ENCODE assay signal across 32 cellular contexts in genomic region chr2:186254759-186255158, GRCh38.
"Had no signal": no experiment of that assay in that cellular context is flagged by ENCODE, and none has a peak within 500 bp of the region (broad histone marks: within the 10 kb centered on the region; RNA-seq: fewer than 3 reads in every experiment).

No MANE protein-coding gene starts in this region.

- ATAC-seq: naive thymus-derived CD8-positive, alpha-beta T cell; natural killer cell treated with Interleukin-12 subunit alpha and Interleukin-12 subunit beta and Interleukin-15 and Interleukin-18, amount 100 ng/mL, for 72 hours; psoas muscle; right cardiac atrium; right lobe of liver; stimulated activated naive B cell treated with anti-CD40 and anti-IgM and Interleukin-4, amounts not matched to agents 10 μg/mL and 1 μg/mL and 100 μg/mL, for 72 hours; upper lobe of right lung had no signal

- H3K4me1 Mint-ChIP-seq: naive B cell; naive thymus-derived CD8-positive, alpha-beta T cell; nephron progenitor cell; stimulated activated naive B cell treated with anti-CD40 and anti-IgM and Interleukin-4, amounts not matched to agents 10 μg/mL and 1 μg/mL and 100 μg/mL, for 72 hours had no signal

- H3K79me2 ChIP-seq: parathyroid adenoma had no signal

- H3K36me3 Mint-ChIP-seq: naive B cell; natural killer cell treated with Interleukin-12 subunit alpha and Interleukin-12 subunit beta and Interleukin-15 and Interleukin-18, amount 100 ng/mL, for 72 hours; type B pancreatic cell had no signal

- H3K27ac Mint-ChIP-seq: naive thymus-derived CD8-positive, alpha-beta T cell; natural killer cell treated with Interleukin-12 subunit alpha and Interleukin-12 subunit beta and Interleukin-15 and Interleukin-18, amount 100 ng/mL, for 72 hours; nephron progenitor cell; progenitor cell of endocrine pancreas; stimulated activated naive B cell treated with anti-CD40 and anti-IgM and Interleukin-4, amounts not matched to agents 10 μg/mL and 1 μg/mL and 100 μg/mL, for 72 hours; stimulated activated naive CD8-positive, alpha-beta T cell treated with anti-CD3 and anti-CD28 coated beads, Interleukin-15, Interleukin-2, amounts not matched to agents 100 ng/mL and 50 ng/mL, for 24 hours; type B pancreatic cell had no signal

- H3K9me3 Mint-ChIP-seq: stimulated activated naive CD8-positive, alpha-beta T cell treated with anti-CD3 and anti-CD28 coated beads, Interleukin-15, Interleukin-2, amounts not matched to agents 100 ng/mL and 50 ng/mL, for 24 hours; type B pancreatic cell had no signal

- H3K9ac ChIP-seq: parathyroid adenoma had no signal

- H3K9me3 ChIP-seq: neutrophil, psoas muscle, right lobe of liver, sigmoid colon, suprapubic skin, testis, tibial artery, transverse colon, upper lobe of right lung, uterus had no signal

- H3K36me3 ChIP-seq: neutrophil, right lobe of liver, sigmoid colon, spleen, suprapubic skin, tibial artery, transverse colon, upper lobe of right lung, uterus had no signal

- DNase-seq: naive B cell; naive thymus-derived CD8-positive, alpha-beta T cell; nephron progenitor cell; nucleus accumbens; posterior cingulate gyrus; psoas muscle; right cardiac atrium; right lobe of liver; sigmoid colon; spleen; stimulated activated CD4-positive, alpha-beta T cell treated with anti-CD3 and anti-CD28 coated beads, Interleukin-12 subunit alpha, Interleukin-12 subunit beta, amount 100 ng/mL, for 4 hours; stimulated activated CD4-positive, alpha-beta T cell treated with anti-CD3 and anti-CD28 coated beads, Interleukin-1b, Interleukin-23, amount 100 ng/mL, for 48 hours; stimulated activated CD4-positive, alpha-beta T cell treated with anti-CD3 and anti-CD28 coated beads, Interleukin-4, amount 100 ng/mL, for 1 hour; stimulated activated CD4-positive, alpha-beta T cell treated with anti-CD3 and anti-CD28 coated beads, Interleukin-4, amount 100 ng/mL, for 4 hours; stimulated activated CD8-positive, alpha-beta memory T cell treated with anti-CD3 and anti-CD28 coated beads, Interleukin-4, amount 100 ng/mL, for 48 hours; stimulated activated naive B cell treated with anti-CD40 and anti-IgM and Interleukin-4, amounts not matched to agents 10 μg/mL and 1 μg/mL and 100 μg/mL, for 72 hours; stimulated activated naive CD4-positive, alpha-beta T cell treated with Interleukin-2 at 50 U/mL for 16 hours; substantia nigra; testis; tibial artery; transverse colon; upper lobe of right lung; uterus had no signal

- H3K27me3 Mint-ChIP-seq: naive B cell; naive thymus-derived CD8-positive, alpha-beta T cell; natural killer cell treated with Interleukin-12 subunit alpha and Interleukin-12 subunit beta and Interleukin-15 and Interleukin-18, amount 100 ng/mL, for 72 hours; progenitor cell of endocrine pancreas; stimulated activated naive B cell treated with anti-CD40 and anti-IgM and Interleukin-4, amounts not matched to agents 10 μg/mL and 1 μg/mL and 100 μg/mL, for 72 hours; stimulated activated naive CD8-positive, alpha-beta T cell treated with anti-CD3 and anti-CD28 coated beads, Interleukin-15, Interleukin-2, amounts not matched to agents 100 ng/mL and 50 ng/mL, for 24 hours; type B pancreatic cell had no signal

- H3K27me3 ChIP-seq: neutrophil, right lobe of liver, sigmoid colon, spleen, suprapubic skin, testis, tibial artery, transverse colon, upper lobe of right lung, uterus had no signal

- H3K4me2 ChIP-seq: smooth muscle cell had no signal

- H3K4me3 Mint-ChIP-seq: naive B cell; naive thymus-derived CD8-positive, alpha-beta T cell; natural killer cell treated with Interleukin-12 subunit alpha and Interleukin-12 subunit beta and Interleukin-15 and Interleukin-18, amount 100 ng/mL, for 72 hours; nephron progenitor cell; neural crest cell; stimulated activated naive B cell treated with anti-CD40 and anti-IgM and Interleukin-4, amounts not matched to agents 10 μg/mL and 1 μg/mL and 100 μg/mL, for 72 hours; stimulated activated naive CD8-positive, alpha-beta T cell treated with anti-CD3 and anti-CD28 coated beads, Interleukin-15, Interleukin-2, amounts not matched to agents 100 ng/mL and 50 ng/mL, for 24 hours; type B pancreatic cell had no signal

- H3K27ac ChIP-seq: neutrophil, parathyroid adenoma, psoas muscle, right lobe of liver, sigmoid colon, spleen, suprapubic skin, testis, tibial artery, transverse colon, upper lobe of right lung, uterus had no signal

- H2AFZ ChIP-seq: parathyroid adenoma had no signal

- H3K4me3 ChIP-seq: psoas muscle, right lobe of liver, sigmoid colon, smooth muscle cell, spleen, suprapubic skin, testis, tibial artery, transverse colon, upper lobe of right lung, uterus had no signal

- H3K4me1 ChIP-seq: parathyroid adenoma, psoas muscle, right lobe of liver, sigmoid colon, spleen, testis, tibial artery, transverse colon, upper lobe of right lung, uterus had no signal
